ENCODE assay signal across 11 cellular contexts in the genomic region with DNA sequence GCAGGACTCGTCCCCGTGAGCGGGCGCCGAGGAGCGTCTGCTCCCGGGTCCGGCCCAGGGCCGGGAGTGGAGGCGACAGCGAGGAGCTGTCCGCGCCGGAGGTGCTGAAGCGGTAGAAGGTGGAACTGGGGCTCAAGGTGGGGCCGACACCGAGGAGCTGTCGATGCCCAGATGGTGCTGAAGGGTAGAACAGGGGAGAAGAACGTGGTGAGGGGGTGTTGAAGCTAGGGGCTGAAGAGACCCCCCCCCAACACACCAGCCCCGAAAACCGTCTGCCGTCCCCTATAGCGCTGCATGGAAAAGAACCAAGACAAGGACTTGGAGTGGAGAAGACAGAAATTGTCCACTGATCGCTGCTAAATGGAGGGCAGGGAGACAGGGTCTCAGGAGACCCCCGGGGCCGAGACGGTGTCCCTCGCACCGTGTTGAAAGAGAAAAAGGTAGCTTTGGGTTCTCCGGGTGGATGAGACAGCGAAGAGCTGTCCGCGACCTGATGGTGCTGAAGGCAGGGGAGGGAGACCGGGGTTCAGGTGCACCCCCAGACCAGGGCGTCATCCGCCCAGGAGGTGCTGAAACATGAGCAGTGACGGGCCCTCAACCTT. TPM values are rescaled to one million over a fixed set of nuclear protein-coding genes. Genes with fewer than 3 reads are reported as not detected.
DNase-seq lines count a peak whose midpoint lies in the region; ATAC-seq, FAIRE-seq and TF ChIP-seq lines count a peak whose summit lies in the region.
"Had no signal": no experiment of that assay in that cellular context is flagged by ENCODE, and none has a peak within 500 bp of the region (broad histone marks: within the 10 kb centered on the region; RNA-seq: fewer than 3 reads in every experiment).

No MANE protein-coding gene starts in this region.

- no peak overlapping the region for H3K27ac ChIP-seq in Peyer's patch
- H3K27ac ChIP-seq: C4-2B had no signal

- no peak for TF ChIP-seq CTCF in Peyer's patch (IDR thresholded peaks at IDR 0.05)

- no peak overlapping the region for H3K9ac ChIP-seq in adipocyte (ENCODE audit: low read length)

- FAIRE-seq in urothelium cell line (lab: Jason Lieb, UNC) = no peak

- H3K9me3 ChIP-seq in Peyer's patch (peaks cover 0 to 10% (median 0%) of the 10 kb centered on the region in 4 donors), adipocyte (ENCODE audit: control insufficient read depth, low read length) (peaks cover 4% of the 10 kb centered on the region)

- ATAC-seq in GM21723 (IDR thresholded peaks at IDR 0.05; ENCODE audit: unreplicated experiment) (no peak), HG02981 (IDR thresholded peaks at IDR 0.05; ENCODE audit: unreplicated experiment) (no peak)

- no peak overlapping the region for H3K4me3 ChIP-seq in Peyer's patch
- H3K4me3 ChIP-seq in adipocyte (ENCODE audit: low read length) = no peak overlapping the region

- no peak for TF ChIP-seq POLR2A in Peyer's patch (IDR thresholded peaks at IDR 0.05)

- no peaks in the 10 kb centered on the region for H3K4me1 ChIP-seq in Peyer's patch
- no peaks in the 10 kb centered on the region for H3K4me1 ChIP-seq in adipocyte (ENCODE audit: control insufficient read depth, insufficient read depth, low read length)

- H3K27me3 ChIP-seq in Peyer's patch = peaks cover 0 to 4% of the 10 kb centered on the region in 2 donors
- H3K27me3 ChIP-seq in adipocyte (replicated peaks; ENCODE audit: control insufficient read depth, insufficient read depth, low read length) = peaks cover 45% of the 10 kb centered on the region

- DNase-seq in NCI-H82 (lab: John Stamatoyannopoulos, UW) = peak; percentile 81
- no peak for DNase-seq in NCI-H82 treated with DMSO at 0.1 percent for 48 hours (lab: John Stamatoyannopoulos, UW; ENCODE audit: unreplicated experiment)
- peak in 2 of 3 donors; percentile 64 to 66 for DNase-seq in Peyer's patch
- DNase-seq in adipocyte (ENCODE audit: low read depth) = peak; percentile 60
- peak; percentile 93 for DNase-seq in left kidney (ENCODE audit: low read depth, low spot score)
- DNase-seq in urothelium cell line (ENCODE audit: low spot score) = peak; percentile 74

- no peaks in the 10 kb centered on the region for H3K36me3 ChIP-seq in Peyer's patch
- H3K36me3 ChIP-seq in adipocyte (ENCODE audit: control insufficient read depth, insufficient read depth, low read length, severe bottlenecking) = no peaks in the 10 kb centered on the region

RNA-seq across cellular contexts. Expression of a gene that starts 7.1 kb away (rescaled TPM):
- 1 to 10 TPM in 3 of 4 donors, not detected in 1; 3.9 to 8.3 (median 8.3) TPM for total RNA-seq in Peyer's patch
- total RNA-seq: mononuclear cell; T-helper 1 cell treated with Interleukin-12 subunit alpha and Interleukin-12 subunit beta and Interleukin-4 antibody, amounts not matched to agents 30 ng/mL and 1 ng/mL, for 36 hours had no signal

RNA-seq across cellular contexts. Expression of a gene that starts 29.5 kb away (rescaled TPM):
- 1 to 10 TPM in 3 of 4 donors, not detected in 1; 6.1 to 9.5 (median 8.3) TPM for total RNA-seq in Peyer's patch

RNA-seq across cellular contexts. Expression of a gene that starts 40.3 kb away (rescaled TPM):
- total RNA-seq in Peyer's patch = 10 to 100 TPM in 3 of 4 donors, 1 to 10 TPM in 1; 4.1 to 19.6 (median 16.0) TPM

RNA-seq across cellular contexts. Expression of a gene that starts 40.9 kb away (rescaled TPM):
- 10 to 100 TPM in 2 of 4 donors, 1 to 10 TPM in 2; 7.4 to 40.2 (median 17.0) TPM for total RNA-seq in Peyer's patch

RNA-seq across cellular contexts. Expression of a gene that starts 48.1 kb away (rescaled TPM):
- 100 to 1,000 TPM; 629 to 753 (median 680) TPM for total RNA-seq in Peyer's patch
